Comparison of ENCODE assay signal across 8 cellular contexts in genomic region chr7:107874605-107875446, GRCh38. TPM values are rescaled to one million over a fixed set of nuclear protein-coding genes. Genes with fewer than 3 reads are reported as not detected.
DNase-seq lines count a peak whose midpoint lies in the region; ATAC-seq, FAIRE-seq and TF ChIP-seq lines count a peak whose summit lies in the region.

No MANE protein-coding gene starts in this region.

- no peak overlapping the region for H3K9ac ChIP-seq in K562 (ENCODE audit: insufficient read depth in 1 of 2, low read depth in 2 of 2, low read length in 2 of 2)

- H3K36me3 ChIP-seq in K562 (ENCODE audit: control insufficient read depth, insufficient read depth, low read length): no peaks in the 10 kb centered on the region

- H4K20me1 ChIP-seq in K562 (replicated peaks; ENCODE audit: control insufficient read depth, insufficient read depth, low read length): no peaks in the 10 kb centered on the region

- CTCF ChIA-PET in K562 (lab: Yijun Ruan, JAX; ENCODE audit: low intra/inter-chr PET ratio): interaction anchor here (0.7 to 3.0 kb wide), 8 partner anchors 83 to 928 kb away, joined by 3 to 14 read pairs (median 3); partner anchors contain the start of gene CBLL1

- no peak overlapping the region for H3K4me2 ChIP-seq in K562 (ENCODE audit: insufficient read depth, low read length)

- no peak for TF ChIP-seq POLR2A in K562 (conservative IDR thresholded peaks at IDR 0.05)

- no peaks in the 10 kb centered on the region for H3K4me1 ChIP-seq in K562 (replicated peaks in 1 of 2; ENCODE audit: control insufficient read depth in 2 of 2, insufficient read depth in 2 of 2, low read length in 2 of 2)

- H3K4me1 Mint-ChIP-seq in stimulated activated naive B cell treated with anti-CD40 and anti-IgM and Interleukin-4, amounts not matched to agents 10 μg/mL and 1 μg/mL and 100 μg/mL, for 72 hours: peaks cover 0 to 6% of the 10 kb centered on the region in 2 donors

- no peaks in the 10 kb centered on the region for H3K36me3 Mint-ChIP-seq in stimulated activated naive B cell treated with anti-CD40 and anti-IgM and Interleukin-4, amounts not matched to agents 10 μg/mL and 1 μg/mL and 100 μg/mL, for 72 hours

- no TSS peak for BruUV-seq in K562 (replicated peaks; lab: Mats Ljungman, UMichigan)

- H3K27me3 ChIP-seq in K562 (ENCODE audit: control insufficient read depth in 2 of 2, insufficient read depth in 2 of 2, low read length in 2 of 2): no peaks in the 10 kb centered on the region

- intact Hi-C loops in K562 (cut with micrococcal nuclease): loop anchor here (1.0 to 10.0 kb wide), 7 partner anchors 98 to 1080 kb away; partner anchors contain the start of gene BCAP29

- H2AFZ ChIP-seq in K562 (ENCODE audit: low read depth, low read length): no peak overlapping the region

- peaks cover 0 to 8% of the 10 kb centered on the region in 2 donors for H3K27me3 Mint-ChIP-seq in stimulated activated naive B cell treated with anti-CD40 and anti-IgM and Interleukin-4, amounts not matched to agents 10 μg/mL and 1 μg/mL and 100 μg/mL, for 72 hours

- TF ChIP-seq CTCF in K562 (IDR thresholded peaks at IDR 0.05 in 2 of 3, conservative IDR thresholded peaks at IDR 0.05 in 1 of 3; ENCODE audit: insufficient read depth in 2 of 3, low read depth in 1 of 3, low read length in 3 of 3): peak; percentile 80 to 97 (median 87)

- 0 out of 2 replicates have a peak, but pooled peaks have one; percentile 28 for TF ChIP-seq EP300 in K562 (IDR thresholded peaks at IDR 0.05; ENCODE audit: low read length)

- no peak overlapping the region for H3K27ac ChIP-seq in K562 (ENCODE audit: extremely low read depth, low read depth, low read length)

- FAIRE-seq in RCC 7860 (lab: Jason Lieb, UNC) (peak; percentile 69), K562 (lab: Jason Lieb, UNC) (peak; percentile 90)

- peak; percentile 91 to 94 for TF ChIP-seq RAD21 in K562 (CRISPR knock-in tag; conservative IDR thresholded peaks at IDR 0.05 in 1 of 2, IDR thresholded peaks at IDR 0.05 in 1 of 2)

- WGBS in K562 (ENCODE audit: insufficient coverage, low coverage, missing lambda C conversion rate): 18% methylated on average over 6 of the region's 6 CpGs

- POLR2A ChIA-PET in K562 (lab: Yijun Ruan, JAX): interaction anchor here (0.6 to 1.2 kb wide), 6 partner anchors 15 to 1043 kb away, joined by 3 to 9 read pairs (median 3); partner anchors contain the start of gene CBLL1

- DNase-seq in DMS153 treated with DMSO at 0.1 percent for 48 hours (lab: John Stamatoyannopoulos, UW; ENCODE audit: unreplicated experiment) (peak; percentile 71), Kasumi-1 (lab: John Stamatoyannopoulos, UW) (peak; percentile 86 to 88), RCC 7860 (ENCODE audit: low spot score) (peak; percentile 53), K562 (ENCODE audit: extremely low read depth in 1 of 4, low spot score in 3 of 4) (peak; percentile 74 to 84 (median 78)), iris pigment epithelial cell (ENCODE audit: low read depth) (peak; percentile 76), GM19240 (ENCODE audit: insufficient read length, low spot score) (no peak)
- DNase-seq in stimulated activated naive B cell treated with anti-CD40 and anti-IgM and Interleukin-4, amounts not matched to agents 10 μg/mL and 1 μg/mL and 100 μg/mL, for 72 hours: no peak

- H3K4me3 ChIP-seq in K562: no peak overlapping the region

- ATAC-seq in GM19467 (IDR thresholded peaks at IDR 0.05; ENCODE audit: unreplicated experiment) (peak; percentile 68), K562 (peak; percentile 90)
- peak; percentile 57 to 71 for ATAC-seq in stimulated activated naive B cell treated with anti-CD40 and anti-IgM and Interleukin-4, amounts not matched to agents 10 μg/mL and 1 μg/mL and 100 μg/mL, for 72 hours (replicated peaks)

- H3K27ac Mint-ChIP-seq in stimulated activated naive B cell treated with anti-CD40 and anti-IgM and Interleukin-4, amounts not matched to agents 10 μg/mL and 1 μg/mL and 100 μg/mL, for 72 hours: no peak overlapping the region

- H3K9me1 ChIP-seq in K562 (ENCODE audit: control insufficient read depth, insufficient read depth, low read length): no peaks in the 10 kb centered on the region

- H3K4me3 Mint-ChIP-seq in stimulated activated naive B cell treated with anti-CD40 and anti-IgM and Interleukin-4, amounts not matched to agents 10 μg/mL and 1 μg/mL and 100 μg/mL, for 72 hours: no peak overlapping the region

- no peaks in the 10 kb centered on the region for H3K9me3 ChIP-seq in K562 (replicated peaks; ENCODE audit: control insufficient read depth, insufficient read depth, low read depth, low read length)

- H3K79me2 ChIP-seq in K562 (ENCODE audit: control insufficient read depth, insufficient read depth, low read length): no peaks in the 10 kb centered on the region

- in situ Hi-C loops in K562 (cut with MboI): loop anchor here (5.0 to 10.0 kb wide), 3 partner anchors 130 to 688 kb away; partner anchors contain the start of gene CBLL1

- H3K9me3 Mint-ChIP-seq in stimulated activated naive B cell treated with anti-CD40 and anti-IgM and Interleukin-4, amounts not matched to agents 10 μg/mL and 1 μg/mL and 100 μg/mL, for 72 hours: no peaks in the 10 kb centered on the region

TF ChIP-seq in K562, 482 proteins besides CTCF, POLR2A, EP300 and RAD21 (continues in another document):
- TF ChIP-seq DIDO1 (tag; IDR thresholded peaks at IDR 0.05; ENCODE audit: low read depth) (no peak), RBM25 (IDR thresholded peaks at IDR 0.05; ENCODE audit: low read depth, low read length, severe bottlenecking) (peak; percentile 17), ZNF140 (CRISPR knock-in tag; IDR thresholded peaks at IDR 0.05) (no peak), VEZF1 (CRISPR knock-in tag; IDR thresholded peaks at IDR 0.05) (peak; percentile 29; the same call in 1 of the 2 replicates), L3MBTL2 (IDR thresholded peaks at IDR 0.05) (0 out of 2 replicates have a peak, but pooled peaks have one; percentile 11), MEF2D (tag; conservative IDR thresholded peaks at IDR 0.05; ENCODE audit: low read depth) (no peak)
- TF ChIP-seq, protein P1, sequence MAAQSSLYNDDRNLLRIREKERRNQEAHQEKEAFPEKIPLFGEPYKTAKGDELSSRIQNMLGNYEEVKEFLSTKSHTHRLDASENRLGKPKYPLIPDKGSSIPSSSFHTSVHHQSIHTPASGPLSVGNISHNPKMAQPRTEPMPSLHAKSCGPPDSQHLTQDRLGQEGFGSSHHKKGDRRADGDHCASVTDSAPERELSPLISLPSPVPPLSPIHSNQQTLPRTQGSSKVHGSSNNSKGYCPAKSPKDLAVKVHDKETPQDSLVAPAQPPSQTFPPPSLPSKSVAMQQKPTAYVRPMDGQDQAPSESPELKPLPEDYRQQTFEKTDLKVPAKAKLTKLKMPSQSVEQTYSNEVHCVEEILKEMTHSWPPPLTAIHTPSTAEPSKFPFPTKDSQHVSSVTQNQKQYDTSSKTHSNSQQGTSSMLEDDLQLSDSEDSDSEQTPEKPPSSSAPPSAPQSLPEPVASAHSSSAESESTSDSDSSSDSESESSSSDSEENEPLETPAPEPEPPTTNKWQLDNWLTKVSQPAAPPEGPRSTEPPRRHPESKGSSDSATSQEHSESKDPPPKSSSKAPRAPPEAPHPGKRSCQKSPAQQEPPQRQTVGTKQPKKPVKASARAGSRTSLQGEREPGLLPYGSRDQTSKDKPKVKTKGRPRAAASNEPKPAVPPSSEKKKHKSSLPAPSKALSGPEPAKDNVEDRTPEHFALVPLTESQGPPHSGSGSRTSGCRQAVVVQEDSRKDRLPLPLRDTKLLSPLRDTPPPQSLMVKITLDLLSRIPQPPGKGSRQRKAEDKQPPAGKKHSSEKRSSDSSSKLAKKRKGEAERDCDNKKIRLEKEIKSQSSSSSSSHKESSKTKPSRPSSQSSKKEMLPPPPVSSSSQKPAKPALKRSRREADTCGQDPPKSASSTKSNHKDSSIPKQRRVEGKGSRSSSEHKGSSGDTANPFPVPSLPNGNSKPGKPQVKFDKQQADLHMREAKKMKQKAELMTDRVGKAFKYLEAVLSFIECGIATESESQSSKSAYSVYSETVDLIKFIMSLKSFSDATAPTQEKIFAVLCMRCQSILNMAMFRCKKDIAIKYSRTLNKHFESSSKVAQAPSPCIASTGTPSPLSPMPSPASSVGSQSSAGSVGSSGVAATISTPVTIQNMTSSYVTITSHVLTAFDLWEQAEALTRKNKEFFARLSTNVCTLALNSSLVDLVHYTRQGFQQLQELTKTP (IDR thresholded peaks at IDR 0.05; ENCODE audit: low read depth in 1 of 2, partially characterized antibody in 2 of 2): peak in 1 of 2 experiments; percentile 26

RNA-seq across cellular contexts. Expression of gene DLD, which starts 16.2 kb away (rescaled TPM):
- total RNA-seq in K562 (2011; cell fraction: chromatin; rRNA removed; ENCODE audit: low replicate concordance): 145 and 414 TPM in 2 replicates
- 52.5 and 60.0 TPM in 2 replicates for total RNA-seq in K562 (2011; cell fraction: nucleolus; rRNA removed)
- 116 and 161 TPM in 2 replicates for total RNA-seq in K562 (2011; cell fraction: nucleoplasm; rRNA removed)
- total RNA-seq in K562 (2014; rRNA removed) (128 and 130 TPM in 2 replicates), K562 (2014; rRNA removed; fragmentation: Illumina TruSeq; extraction: Trizol) (192 and 248 TPM in 2 replicates), K562 (2015; rRNA removed; fragmentation: Illumina TruSeq; extraction: Trizol) (138 and 155 TPM in 2 replicates), K562 (2021) (190 and 201 TPM in 2 replicates)
- polyA plus RNA-seq in K562 (2011; rRNA removed) (269 and 357 TPM in 2 replicates), K562 (2014; fragmentation: Illumina TruSeq; extraction: Trizol) (553 and 639 TPM in 2 replicates), K562 (2014; fragmentation: Nextera tagmentation; extraction: Ambion mirVana) (100 to 1,000 TPM; 406 to 588 TPM), K562 (2014; rRNA removed) (230 and 247 TPM in 2 replicates)
- 144 and 306 TPM in 2 replicates for polyA plus RNA-seq in K562 (2011; cell fraction: cytosol; rRNA removed)
- polyA plus RNA-seq in K562 (2011; cell fraction: nucleus; rRNA removed): 65.1 and 120 TPM in 2 replicates
- polyA plus RNA-seq in K562 (2012): 223 and 282 TPM in 2 replicates
- 509 and 557 TPM in 2 replicates for polyA minus RNA-seq in K562 (2011; rRNA and poly(A)+ RNA removed)
- 79.4 and 89.1 TPM in 2 replicates for polyA minus RNA-seq in K562 (2011; cell fraction: cytosol; rRNA and poly(A)+ RNA removed)
- 57.2 and 97.5 TPM in 2 replicates for polyA minus RNA-seq in K562 (2011; cell fraction: nucleus; rRNA and poly(A)+ RNA removed)

Comparison
In these comparisons a context has a peak if more than half of its experiments do, and no peak if none do; other contexts are left out.
1. DNase-seq: peak in DMS153 treated with DMSO at 0.1 percent for 48 hours (single experiment), Kasumi-1 (2 of 2), RCC 7860 (single experiment), K562 (4 of 4) and iris pigment epithelial cell (single experiment); none in stimulated activated naive B cell treated with anti-CD40 and anti-IgM and Interleukin-4, amounts not matched to agents 10 μg/mL and 1 μg/mL and 100 μg/mL, for 72 hours (single experiment) and GM19240 (single experiment).
2. Peak in every context shown above with its lines, with median percentiles within 50 percentile points of each other: ATAC-seq.